Comparison of ENCODE assay signal across 1 cellular context in the genomic region with DNA sequence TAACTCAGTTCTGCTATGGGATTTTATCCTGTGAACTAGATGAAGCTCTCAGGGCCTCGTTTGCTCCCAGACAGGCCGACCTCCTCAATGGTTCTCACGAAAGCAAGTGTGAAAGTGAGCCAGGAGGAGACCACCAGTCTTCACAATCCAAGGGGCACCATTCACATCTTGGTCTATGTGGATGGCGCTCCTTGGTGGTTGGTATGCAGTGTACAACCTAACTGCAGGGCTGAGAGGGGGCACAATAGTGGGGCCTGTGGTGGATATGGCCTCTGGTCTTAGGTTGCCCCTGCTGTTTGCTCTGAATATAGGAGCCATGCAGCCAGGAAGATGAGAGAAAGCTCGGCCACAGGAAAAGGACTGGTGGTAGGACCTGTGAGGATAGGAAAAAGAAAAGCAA.
A peak's percentile ranks its signal among the peaks of the same experiment; 100 is the strongest.
TF ChIP-seq lines count a peak whose summit lies in the region.

No MANE protein-coding gene starts in this region.

TF ChIP-seq in HepG2, 621 proteins besides CTCF, POLR2A, EP300 and RAD21:
- TF ChIP-seq MYC (CRISPR knock-in tag; IDR thresholded peaks at IDR 0.05; ENCODE audit: borderline replicate concordance) = 0 out of 2 replicates have a peak, but pooled peaks have one; percentile 21
- TF ChIP-seq STAG1 (CRISPR knock-in tag; IDR thresholded peaks at IDR 0.05) = 0 out of 2 replicates have a peak, but pooled peaks have one; percentile 10
- TF ChIP-seq ATAD3A (CRISPR knock-in tag; IDR thresholded peaks at IDR 0.05) = no peak
- TF ChIP-seq TEAD3 (CRISPR knock-in tag; optimal IDR thresholded peaks at IDR 0.05; ENCODE audit: borderline replicate concordance) = peak; percentile 89
